9 cellular contexts compared by ENCODE assay signal in genomic region chr16:68490829-68491575, GRCh38.
A peak's percentile ranks its signal among the peaks of the same experiment; 100 is the strongest.
DNase-seq lines count a peak whose midpoint lies in the region; ATAC-seq lines count a peak whose summit lies in the region.
"Had no signal": no experiment of that assay in that cellular context is flagged by ENCODE, and none has a peak within 500 bp of the region (broad histone marks: within the 10 kb centered on the region; RNA-seq: fewer than 3 reads in every experiment).

No MANE protein-coding gene starts in this region.

- no peaks in the 10 kb centered on the region for H3K9me3 Mint-ChIP-seq in memory B cell

- H3K4me3 Mint-ChIP-seq in memory B cell = no peak overlapping the region

- H3K27me3 Mint-ChIP-seq in memory B cell = peaks cover 5% of the 10 kb centered on the region

- H3K36me3 Mint-ChIP-seq in memory B cell = no peaks in the 10 kb centered on the region

- peaks cover 17% of the 10 kb centered on the region for H3K4me1 Mint-ChIP-seq in memory B cell

- DNase-seq in DMS153 (lab: John Stamatoyannopoulos, UW) (peak; percentile 76), HS-27A (ENCODE audit: low read depth) (peak; percentile 20), amniotic epithelial cell (ENCODE audit: low read depth) (peak; percentile 65), memory B cell (ENCODE audit: low spot score in 2 of 2) (no peak), SHP77 (lab: John Stamatoyannopoulos, UW) (no peak), COLO829 (ENCODE audit: low spot score) (no peak)
- DNase-seq in stimulated activated CD4-positive, alpha-beta T cell treated with anti-CD3 and anti-CD28 coated beads, Interleukin-4, amount 100 ng/mL, for 24 hours = no peak

- ATAC-seq in memory B cell (ENCODE audit: low read depth) (peak; percentile 41), GM19463 (IDR thresholded peaks at IDR 0.05; ENCODE audit: unreplicated experiment) (no peak)
- ATAC-seq: gastroesophageal sphincter had no signal

- H3K27ac Mint-ChIP-seq in memory B cell = no peak overlapping the region

Comparison
In these comparisons a context has a peak if more than half of its experiments do, and no peak if none do; other contexts are left out.
1. DNase-seq: peak in DMS153 (single experiment), HS-27A (single experiment) and amniotic epithelial cell (single experiment); none in memory B cell (0 of 2), stimulated activated CD4-positive, alpha-beta T cell treated with anti-CD3 and anti-CD28 coated beads, Interleukin-4, amount 100 ng/mL, for 24 hours (single experiment), SHP77 (0 of 2) and COLO829 (single experiment).